Comparison of ENCODE assay signal across 7 cellular contexts in the genomic region with DNA sequence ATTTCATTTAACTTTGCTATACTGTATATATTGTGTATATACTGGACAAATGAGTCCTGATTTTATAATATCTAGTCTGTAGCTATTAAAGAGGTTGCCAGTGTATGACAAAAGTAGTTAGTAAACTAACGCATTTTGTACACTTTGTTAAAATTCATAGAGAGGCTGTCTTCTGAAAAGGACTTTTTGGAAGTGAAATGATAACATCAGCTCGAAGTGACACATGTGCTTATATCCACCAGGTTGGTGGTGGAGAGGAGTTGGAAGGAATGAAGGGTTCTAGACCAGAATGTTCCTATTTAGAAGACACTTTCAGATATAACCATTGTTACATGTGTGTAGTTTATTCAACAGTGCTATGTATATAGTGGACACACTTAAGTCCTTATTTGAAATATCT. TPM values are rescaled to one million over a fixed set of nuclear protein-coding genes. Genes with fewer than 3 reads are reported as not detected.
"Had no signal": no experiment of that assay in that cellular context is flagged by ENCODE, and none has a peak within 500 bp of the region (broad histone marks: within the 10 kb centered on the region; RNA-seq: fewer than 3 reads in every experiment).

No MANE protein-coding gene starts in this region.

RNA-seq across cellular contexts. Expression of gene BTN1A1, which starts 24.2 kb away (rescaled TPM):
- total RNA-seq: LHCN-M2, MCF 10A, NCI-H460, Peyer's patch, Right ventricle myocardium superior, SJSA1 had no signal
- polyA plus RNA-seq: SK-N-SH had no signal
